1 cellular context compared by ENCODE assay signal in genomic region chr5:34652466-34652865, GRCh38.
TF ChIP-seq lines count a peak whose summit lies in the region.

No MANE protein-coding gene starts in this region.

TF ChIP-seq in IMR-90, 13 proteins besides CTCF, POLR2A, EP300 and RAD21 (continued from another document):
- no peak for TF ChIP-seq USF2 (IDR thresholded peaks at IDR 0.05; ENCODE audit: low read depth, low read length)
- TF ChIP-seq MAZ (IDR thresholded peaks at IDR 0.05; ENCODE audit: borderline replicate concordance, low read depth, low read length) = no peak
